ENCODE assay signal across 8 cellular contexts in genomic region chr4:74444891-74445642, GRCh38. TPM values are rescaled to one million over a fixed set of nuclear protein-coding genes. Genes with fewer than 3 reads are reported as not detected.
DNase-seq lines count a peak whose midpoint lies in the region; ATAC-seq and TF ChIP-seq lines count a peak whose summit lies in the region.

AREG (plus strand) TSS chr4:74445136; CDS start chr4:74445346, 210 bp downstream.

- TF ChIP-seq CTCF in GM12875 (IDR thresholded peaks at IDR 0.05; ENCODE audit: borderline replicate concordance, insufficient read depth, low read depth, low read length) (peak; percentile 36), HFF-Myc (IDR thresholded peaks at IDR 0.05; ENCODE audit: low read depth, low read length, missing control alignments) (peak; percentile 57)

- DNase-seq in HFF-Myc (ENCODE audit: extremely low read depth, low read depth), result peak; percentile 17
- DNase-seq in MV-4-11 (lab: John Stamatoyannopoulos, UW), result peak; percentile 77
- peak; percentile 32 to 75 (median 62) for DNase-seq in activated CD4-positive, CD25-positive, alpha-beta regulatory T cell (lab: John Stamatoyannopoulos, UW)
- DNase-seq in central memory CD4-positive, alpha-beta T cell, result peak; percentile 92
- DNase-seq in left colon, result peak; percentile 93
- DNase-seq in stimulated activated CD4-positive, alpha-beta T cell treated with anti-CD3 and anti-CD28 coated beads, Interleukin-2, amount 100 ng/mL, for 24 hours, result peak; percentile 84 to 87
- DNase-seq in cerebellar nuclear complex (lab: John Stamatoyannopoulos, UW), result no peak

- H3K4me3 ChIP-seq in GM12875 (ENCODE audit: low read depth, low read length) (peak within 1 kb of the TSS; percentile 51), HFF-Myc (replicated peaks; ENCODE audit: low read depth, low read length) (peak within 1 kb of the TSS; percentile 64)

- ATAC-seq in left colon, result peak; percentile 93

- intact Hi-C loops in left colon (cut with DNase I, micrococcal nuclease), result no loop called here

RNA-seq across cellular contexts. Expression of gene AREG, which starts in this region (rescaled TPM):
- total RNA-seq in left colon, result 10 to 100 TPM; 30.0 to 42.3 TPM

Comparison
In these comparisons a context has a peak if more than half of its experiments do, and no peak if none do; other contexts are left out.
1. DNase-seq: peak in HFF-Myc (single experiment), MV-4-11 (single experiment), activated CD4-positive, CD25-positive, alpha-beta regulatory T cell (4 of 4), central memory CD4-positive, alpha-beta T cell (single experiment), left colon (2 of 2) and stimulated activated CD4-positive, alpha-beta T cell treated with anti-CD3 and anti-CD28 coated beads, Interleukin-2, amount 100 ng/mL, for 24 hours (2 of 2); none in cerebellar nuclear complex (0 of 2).